12 cellular contexts compared by ENCODE assay signal in the genomic region with DNA sequence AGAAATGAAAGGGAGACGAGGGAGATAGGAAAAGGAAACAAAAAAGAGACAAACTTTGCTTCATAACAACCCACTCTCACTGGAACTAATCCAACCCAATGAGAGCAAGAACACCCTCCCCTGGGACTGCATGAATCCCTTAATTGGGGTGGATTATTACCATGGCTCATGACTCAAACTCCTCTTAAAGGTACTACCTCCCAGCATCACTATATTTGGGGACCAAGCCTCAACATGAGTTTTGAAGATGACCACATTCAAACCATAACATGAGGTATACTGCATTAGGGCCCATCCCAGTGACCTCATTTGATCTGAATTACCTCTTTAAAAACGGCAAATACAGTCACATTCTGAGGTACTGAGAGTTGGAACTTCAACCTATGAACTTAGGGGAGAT. TPM values are rescaled to one million over a fixed set of nuclear protein-coding genes. Genes with fewer than 3 reads are reported as not detected.
DNase-seq lines count a peak whose midpoint lies in the region; ATAC-seq and TF ChIP-seq lines count a peak whose summit lies in the region.
"Had no signal": no experiment of that assay in that cellular context is flagged by ENCODE, and none has a peak within 500 bp of the region (broad histone marks: within the 10 kb centered on the region; RNA-seq: fewer than 3 reads in every experiment).

No MANE protein-coding gene starts in this region.

- H3K79me2 ChIP-seq in fibroblast of lung (ENCODE audit: control insufficient read depth, insufficient read depth, low read length) = peaks cover 61% of the 10 kb centered on the region
- H3K79me2 ChIP-seq in hepatocyte = peaks cover 51% of the 10 kb centered on the region

- H3K27me3 ChIP-seq in left ventricle myocardium inferior (ENCODE audit: low read depth) (no peaks in the 10 kb centered on the region), RWPE2 (ENCODE audit: insufficient read depth, poor library complexity, severe bottlenecking) (no peaks in the 10 kb centered on the region), fibroblast of lung (ENCODE audit: control insufficient read depth, insufficient read depth, low read length) (no peaks in the 10 kb centered on the region), subcutaneous abdominal adipose tissue (ENCODE audit: control insufficient read depth in 5 of 5, insufficient read depth in 4 of 5, low read length in 5 of 5) (no peaks in the 10 kb centered on the region), hepatocyte (no peaks in the 10 kb centered on the region)

- H4K20me1 ChIP-seq in fibroblast of lung (ENCODE audit: control insufficient read depth, extremely low read depth, insufficient read depth, low read length) (no peaks in the 10 kb centered on the region), hepatocyte (ENCODE audit: insufficient read depth, poor library complexity, severe bottlenecking) (peaks cover 13% of the 10 kb centered on the region)

- peak overlapping the region; percentile 68 for H3K27ac ChIP-seq in left ventricle myocardium inferior (replicated peaks)
- peak overlapping the region; percentile 76 for H3K27ac ChIP-seq in RWPE2 (ENCODE audit: poor library complexity, severe bottlenecking)
- H3K27ac ChIP-seq in fibroblast of lung (ENCODE audit: insufficient read depth, low read length) = no peak overlapping the region
- H3K27ac ChIP-seq in subcutaneous abdominal adipose tissue (ENCODE audit: low read depth, low read length) = peak overlapping the region; percentile 60
- H3K27ac ChIP-seq in hepatocyte = no peak overlapping the region
- no peak overlapping the region for H3K27ac ChIP-seq in substantia nigra (ENCODE audit: low read depth, low read length, poor library complexity, severe bottlenecking)

- TF ChIP-seq CTCF in left ventricle myocardium inferior (IDR thresholded peaks at IDR 0.05; ENCODE audit: borderline replicate concordance) = no peak
- no peak for TF ChIP-seq CTCF in RWPE2 (IDR thresholded peaks at IDR 0.05; ENCODE audit: poor library complexity, severe bottlenecking)
- no peak for TF ChIP-seq CTCF in fibroblast of lung (conservative IDR thresholded peaks at IDR 0.05 in 1 of 2, IDR thresholded peaks at IDR 0.05 in 1 of 2; ENCODE audit: low read depth in 1 of 2, low read length in 2 of 2)
- no peak for TF ChIP-seq CTCF in hepatocyte (IDR thresholded peaks at IDR 0.05; ENCODE audit: poor library complexity)

- no peak overlapping the region for H3K9ac ChIP-seq in fibroblast of lung (ENCODE audit: insufficient read depth, low read length)
- H3K9ac ChIP-seq in subcutaneous abdominal adipose tissue (ENCODE audit: low read length in 5 of 5) = peak overlapping the region in 2 of 5 donors; percentile 40 to 54

- H3K4me3 ChIP-seq in left ventricle myocardium inferior (no peak overlapping the region), RWPE2 (ENCODE audit: severe bottlenecking) (no peak overlapping the region), fibroblast of lung (replicated peaks in 1 of 4; ENCODE audit: control extremely low read depth in 1 of 4, insufficient read depth in 1 of 4, low read depth in 3 of 4, low read length in 4 of 4) (no peak overlapping the region), subcutaneous abdominal adipose tissue (ENCODE audit: low read depth in 1 of 5, low read length in 5 of 5) (no peak overlapping the region), hepatocyte (no peak overlapping the region)

- H3K4me1 ChIP-seq in left ventricle myocardium inferior (peaks cover 77% of the 10 kb centered on the region), RWPE2 (ENCODE audit: insufficient read depth, poor library complexity, severe bottlenecking) (peaks cover 53% of the 10 kb centered on the region), fibroblast of lung (ENCODE audit: control insufficient read depth, extremely low read depth, insufficient read depth, low read length) (peaks cover 8% of the 10 kb centered on the region), subcutaneous abdominal adipose tissue (ENCODE audit: control insufficient read depth in 5 of 5, insufficient read depth in 5 of 5, low read length in 5 of 5) (peaks cover 0 to 40% (median 26%) of the 10 kb centered on the region in 5 donors), hepatocyte (ENCODE audit: insufficient read depth) (no peaks in the 10 kb centered on the region)

- H3K4me2 ChIP-seq in fibroblast of lung (ENCODE audit: extremely low read depth, insufficient read depth, low read length) = no peak overlapping the region
- no peak overlapping the region for H3K4me2 ChIP-seq in hepatocyte

- ATAC-seq in Right ventricle myocardium superior (ENCODE audit: poor library complexity) (no peak), RWPE2 (ENCODE audit: low read depth) (peak; percentile 16; the same call in 1 of the 3 replicates)
- ATAC-seq: T-cell had no signal

- intact Hi-C loops in left ventricle myocardium inferior (cut with micrococcal nuclease) (loop anchor here (5.0 kb wide), 2 partner anchors 197 to 427 kb away; a partner anchor contains a TSS), Right ventricle myocardium superior (cut with DNase I) (loop anchor here (5.0 to 10.0 kb wide), 4 partner anchors 194 to 432 kb away; a partner anchor contains a TSS)

- no peaks in the 10 kb centered on the region for H3K9me2 ChIP-seq in hepatocyte (replicated peaks; ENCODE audit: insufficient read depth)

- H3K36me3 ChIP-seq in left ventricle myocardium inferior = peaks cover 9% of the 10 kb centered on the region
- H3K36me3 ChIP-seq in RWPE2 (ENCODE audit: low read depth) = peaks cover 79% of the 10 kb centered on the region
- H3K36me3 ChIP-seq in fibroblast of lung (ENCODE audit: control insufficient read depth, insufficient read depth, low read length) = peaks cover 6% of the 10 kb centered on the region
- peaks cover 4 to 26% (median 11%) of the 10 kb centered on the region in 5 donors for H3K36me3 ChIP-seq in subcutaneous abdominal adipose tissue (ENCODE audit: control insufficient read depth in 5 of 5, insufficient read depth in 5 of 5, low read length in 5 of 5)
- no peaks in the 10 kb centered on the region for H3K36me3 ChIP-seq in hepatocyte (replicated peaks; ENCODE audit: insufficient read depth, low read depth)

- WGBS in hepatocyte (ENCODE audit: low lambda C conversion rate, missing lambda C conversion rate) = 81% methylated on average over 2 of the region's 2 CpGs

- H3K9me3 ChIP-seq in left ventricle myocardium inferior (replicated peaks) (no peaks in the 10 kb centered on the region), RWPE2 (ENCODE audit: severe bottlenecking) (no peaks in the 10 kb centered on the region), fibroblast of lung (ENCODE audit: control insufficient read depth, insufficient read depth, low read depth, low read length) (no peaks in the 10 kb centered on the region), subcutaneous abdominal adipose tissue (ENCODE audit: control insufficient read depth in 5 of 5, low read length in 5 of 5) (no peaks in the 10 kb centered on the region), hepatocyte (ENCODE audit: low read depth) (no peaks in the 10 kb centered on the region)

- H2AFZ ChIP-seq in fibroblast of lung (ENCODE audit: low read length) (no peak overlapping the region), hepatocyte (no peak overlapping the region)

- DNase-seq in left ventricle myocardium inferior (no peak), Right ventricle myocardium superior (no peak), RWPE2 (ENCODE audit: low spot score) (no peak), fibroblast of lung (ENCODE audit: low read depth in 2 of 2) (peak; percentile 20 to 27), hepatocyte (ENCODE audit: low spot score) (no peak), substantia nigra (lab: John Stamatoyannopoulos, UW) (no peak)
- DNase-seq in stimulated activated CD4-positive, alpha-beta T cell treated with anti-CD3 and anti-CD28 coated beads, Interleukin-1b, Interleukin-23, amount 100 ng/mL, for 48 hours = no peak
- DNase-seq: activated naive CD4-positive, alpha-beta T cell treated with Interleukin-2 at 50 U/mL for 16 hours; NCI-H2029; stimulated activated CD4-positive, alpha-beta T cell treated with anti-CD3 and anti-CD28 coated beads, Interleukin-15, amount 100 ng/mL, for 24 hours; T-cell had no signal

RNA-seq across cellular contexts. Expression of a gene that starts 8.0 kb away (rescaled TPM):
- total RNA-seq in left ventricle myocardium inferior (25.3 TPM), Right ventricle myocardium superior (21.2 TPM), fibroblast of lung (27.6 and 28.8 TPM in 2 replicates), hepatocyte (18.9 and 38.8 TPM in 2 replicates)
- polyA plus RNA-seq in fibroblast of lung (20.0 and 31.1 TPM in 2 replicates), hepatocyte (15.9 and 21.2 TPM in 2 replicates)
- polyA plus RNA-seq in fibroblast of lung (2012) = 15.9 and 26.2 TPM in 2 replicates
- 21.1 and 22.6 TPM in 2 replicates for polyA minus RNA-seq in fibroblast of lung (ENCODE audit: low replicate concordance)

Comparison
In these comparisons a context has a peak if more than half of its experiments do, and no peak if none do; other contexts are left out.
1. DNase-seq: peak in fibroblast of lung (2 of 2); none in left ventricle myocardium inferior (single experiment), Right ventricle myocardium superior (single experiment), RWPE2 (single experiment), stimulated activated CD4-positive, alpha-beta T cell treated with anti-CD3 and anti-CD28 coated beads, Interleukin-1b, Interleukin-23, amount 100 ng/mL, for 48 hours (single experiment), hepatocyte (single experiment) and substantia nigra (0 of 49).
2. H3K27ac ChIP-seq: peak in left ventricle myocardium inferior (single experiment), RWPE2 (single experiment) and subcutaneous abdominal adipose tissue (single experiment); none in fibroblast of lung (single experiment), hepatocyte (single experiment) and substantia nigra (single experiment).